13 cellular contexts compared by ENCODE assay signal in genomic region chr3:8560608-8561007, GRCh38. TPM values are rescaled to one million over a fixed set of nuclear protein-coding genes. Genes with fewer than 3 reads are reported as not detected.
DNase-seq lines count a peak whose midpoint lies in the region; FAIRE-seq and TF ChIP-seq lines count a peak whose summit lies in the region.
"Had no signal": no experiment of that assay in that cellular context is flagged by ENCODE, and none has a peak within 500 bp of the region (broad histone marks: within the 10 kb centered on the region; RNA-seq: fewer than 3 reads in every experiment).

No MANE protein-coding gene starts in this region.

- H3K4me3 ChIP-seq in mesodermal cell (ENCODE audit: extremely low read depth, insufficient read depth, low read length, poor library complexity, severe bottlenecking) (no peak overlapping the region), SK-N-SH (ENCODE audit: low read depth in 2 of 2, low read length in 1 of 2) (no peak overlapping the region)
- H3K4me3 ChIP-seq: esophagus muscularis mucosa had no signal

- no peak overlapping the region for H2AFZ ChIP-seq in SK-N-SH (ENCODE audit: low read depth)

- TF ChIP-seq CTCF in SK-N-SH (IDR thresholded peaks at IDR 0.05) (no peak), type B pancreatic cell (conservative IDR thresholded peaks at IDR 0.05) (no peak)

- peaks cover 7% of the 10 kb centered on the region for H3K36me3 Mint-ChIP-seq in type B pancreatic cell

- H3K9ac ChIP-seq in SK-N-SH = no peak overlapping the region

- no peaks in the 10 kb centered on the region for H3K79me2 ChIP-seq in SK-N-SH (ENCODE audit: insufficient read depth)

- H3K4me1 ChIP-seq in mesodermal cell (ENCODE audit: control insufficient read depth, insufficient read depth, low read length, poor library complexity, severe bottlenecking) (peaks cover 12% of the 10 kb centered on the region), SK-N-SH (ENCODE audit: control insufficient read depth in 1 of 2, insufficient read depth in 2 of 2, low read depth in 1 of 2, low read length in 1 of 2) (peaks cover 0 to 13% of the 10 kb centered on the region in 2 experiments; a peak in 2 of 4 replicates)

- FAIRE-seq in RCC 7860 (lab: Jason Lieb, UNC) = peak; percentile 32
- FAIRE-seq: urothelium cell line had no signal

- H3K9me3 ChIP-seq in mesodermal cell (ENCODE audit: control insufficient read depth, low read length) (peaks cover 5% of the 10 kb centered on the region), SK-N-SH (no peaks in the 10 kb centered on the region)
- H3K9me3 ChIP-seq: esophagus muscularis mucosa had no signal

- H3K36me3 ChIP-seq in mesodermal cell (ENCODE audit: control insufficient read depth, insufficient read depth, low read length) (peaks cover 39% of the 10 kb centered on the region), SK-N-SH (replicated peaks in 1 of 2; ENCODE audit: control insufficient read depth in 1 of 2, insufficient read depth in 2 of 2, low read length in 1 of 2) (peaks cover 0 to 35% of the 10 kb centered on the region in 2 experiments)

- H3K27me3 ChIP-seq in SK-N-SH (ENCODE audit: insufficient read depth) = no peaks in the 10 kb centered on the region
- H3K27me3 ChIP-seq: esophagus muscularis mucosa had no signal

- no peak overlapping the region for H3K4me3 Mint-ChIP-seq in type B pancreatic cell

- TF ChIP-seq EP300 in SK-N-SH (IDR thresholded peaks at IDR 0.05; ENCODE audit: borderline replicate concordance in 1 of 2, low read depth in 1 of 2, low read length in 1 of 2) = no peak

- H3K27ac ChIP-seq in mesodermal cell (ENCODE audit: low read depth, low read length, severe bottlenecking) (peak overlapping the region; percentile 72), SK-N-SH (ENCODE audit: low read depth in 2 of 2, low read length in 1 of 2) (0 out of 4 replicates have a peak overlapping the region, but pooled peaks of 1 of the 2 experiments have one; percentile 13)

- 80 to 83% methylated on average over 1 to 2 of the region's 3 CpGs for WGBS in mesodermal cell (ENCODE audit: insufficient coverage in 2 of 2), 2 experiments
- WGBS in SK-N-SH (ENCODE audit: low lambda C conversion rate) = 67% methylated on average over 3 of the region's 3 CpGs

- peak; percentile 78 for DNase-seq in RCC 7860 (ENCODE audit: low spot score)
- peak; percentile 20 for DNase-seq in fibroblast of gingiva (ENCODE audit: low read depth)
- no peak for DNase-seq in LoVo (ENCODE audit: low spot score)
- no peak for DNase-seq in SK-N-SH
- no peak for DNase-seq in type B pancreatic cell (ENCODE audit: extremely low spot score, unreplicated experiment)
- no peak for DNase-seq in NCI-H526 (lab: John Stamatoyannopoulos, UW)
- DNase-seq: amygdala, DMS79, NCI-H2081, T1000 had no signal

- no peaks in the 10 kb centered on the region for H4K20me1 ChIP-seq in SK-N-SH (ENCODE audit: insufficient read depth)

- no peak for TF ChIP-seq RAD21 in SK-N-SH (IDR thresholded peaks at IDR 0.05; ENCODE audit: low read length)

- no peaks in the 10 kb centered on the region for H3K27me3 Mint-ChIP-seq in type B pancreatic cell

- no peak overlapping the region for H3K4me2 ChIP-seq in SK-N-SH

- peaks cover 9% of the 10 kb centered on the region for H3K4me1 Mint-ChIP-seq in type B pancreatic cell (ENCODE audit: unreplicated experiment)

- CTCF ChIA-PET in SK-N-SH (lab: Yijun Ruan, JAX) = no interaction called here

- H3K9me2 ChIP-seq in SK-N-SH = no peaks in the 10 kb centered on the region

- POLR2A ChIA-PET in SK-N-SH (lab: Yijun Ruan, JAX) = interaction anchor here (1.0 kb wide), 1 partner anchor 59 kb away, joined by 3 read pairs; the partner anchor contains the start of gene LMCD1

- H3F3A ChIP-seq in SK-N-SH (replicated peaks; ENCODE audit: insufficient read depth) = no peaks in the 10 kb centered on the region

- no peaks in the 10 kb centered on the region for H3K9me3 Mint-ChIP-seq in type B pancreatic cell

- no peak overlapping the region for H3K27ac Mint-ChIP-seq in type B pancreatic cell

TF ChIP-seq in SK-N-SH, 30 proteins besides CTCF, POLR2A, EP300 and RAD21:
- TF ChIP-seq ELF1 (IDR thresholded peaks at IDR 0.05) (no peak), FOSL2 (IDR thresholded peaks at IDR 0.05; ENCODE audit: borderline replicate concordance, low read depth) (no peak), GATA2 (CRISPR knock-in tag; IDR thresholded peaks at IDR 0.05) (no peak), USF1 (IDR thresholded peaks at IDR 0.05; ENCODE audit: borderline replicate concordance, low read depth) (no peak), GABPA (IDR thresholded peaks at IDR 0.05; ENCODE audit: low read depth) (no peak), TAF1 (IDR thresholded peaks at IDR 0.05; ENCODE audit: borderline replicate concordance, low read depth, low read length) (no peak), TEAD4 (IDR thresholded peaks at IDR 0.05; ENCODE audit: borderline replicate concordance, insufficient read depth) (no peak), MAX (IDR thresholded peaks at IDR 0.05; ENCODE audit: low read depth) (no peak), RXRA (IDR thresholded peaks at IDR 0.05; ENCODE audit: borderline replicate concordance, low read depth) (no peak), NRF1 (IDR thresholded peaks at IDR 0.05; ENCODE audit: low read depth, low read length) (no peak)
- TF ChIP-seq, protein P1, sequence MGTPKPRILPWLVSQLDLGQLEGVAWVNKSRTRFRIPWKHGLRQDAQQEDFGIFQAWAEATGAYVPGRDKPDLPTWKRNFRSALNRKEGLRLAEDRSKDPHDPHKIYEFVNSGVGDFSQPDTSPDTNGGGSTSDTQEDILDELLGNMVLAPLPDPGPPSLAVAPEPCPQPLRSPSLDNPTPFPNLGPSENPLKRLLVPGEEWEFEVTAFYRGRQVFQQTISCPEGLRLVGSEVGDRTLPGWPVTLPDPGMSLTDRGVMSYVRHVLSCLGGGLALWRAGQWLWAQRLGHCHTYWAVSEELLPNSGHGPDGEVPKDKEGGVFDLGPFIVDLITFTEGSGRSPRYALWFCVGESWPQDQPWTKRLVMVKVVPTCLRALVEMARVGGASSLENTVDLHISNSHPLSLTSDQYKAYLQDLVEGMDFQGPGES (IDR thresholded peaks at IDR 0.05; ENCODE audit: low read depth, low read length) = no peak

RNA-seq across cellular contexts. Expression of gene LMCD1, which starts 59.0 kb away (rescaled TPM):
- 50.9 TPM for polyA plus RNA-seq in mesodermal cell (2013, experiment 1 of 2)
- polyA plus RNA-seq in mesodermal cell (2013, experiment 2 of 2) = 48.9 TPM
- polyA plus RNA-seq in SK-N-SH (2012; rRNA removed) = 23.6 and 26.5 TPM in 2 replicates
- polyA plus RNA-seq in SK-N-SH (2012; cell fraction: cytosol; rRNA removed) = 19.2 and 20.3 TPM in 2 replicates
- 34.5 and 40.1 TPM in 2 replicates for polyA plus RNA-seq in SK-N-SH (2012; cell fraction: nucleus; rRNA removed)
- total RNA-seq in type B pancreatic cell (ENCODE audit: low replicate concordance) = 12.8 and 33.1 TPM in 2 replicates

Comparison
In these comparisons a context has a peak if more than half of its experiments do, and no peak if none do; other contexts are left out.
1. DNase-seq: peak in RCC 7860 (single experiment) and fibroblast of gingiva (single experiment); none in LoVo (single experiment), SK-N-SH (single experiment), type B pancreatic cell (single experiment) and NCI-H526 (0 of 2).